14 cellular contexts compared by ENCODE assay signal in genomic region chr6:167689751-167690150, GRCh38.
"Had no signal": no experiment of that assay in that cellular context is flagged by ENCODE, and none has a peak within 500 bp of the region (broad histone marks: within the 10 kb centered on the region; RNA-seq: fewer than 3 reads in every experiment).

No MANE protein-coding gene starts in this region.

- ATAC-seq: activated CD4-positive, alpha-beta T cell treated with anti-CD3 and anti-CD28 coated beads for 36 hours; activated CD8-positive, alpha-beta T cell treated with anti-CD3 and anti-CD28 coated beads, Interleukin-2, amount 10 ng/mL, durations not matched to agents 7 days and 5 days; activated T-helper 17 cell treated with anti-CD3 and anti-CD28 coated beads, Interleukin-2, amount 50 U/mL, for 72 hours; gastrocnemius medialis had no signal

- H3K27me3 ChIP-seq: colonic mucosa, gastrocnemius medialis, hepatocyte, ovary had no signal

- H3K27ac ChIP-seq: colonic mucosa, gastrocnemius medialis, hepatocyte, ovary had no signal

- H3K9me3 ChIP-seq: colonic mucosa, gastrocnemius medialis, ovary had no signal

- H3K36me3 ChIP-seq: colonic mucosa, gastrocnemius medialis, ovary had no signal

- H3K9me3 Mint-ChIP-seq: activated naive CD4-positive, alpha-beta T cell treated with anti-CD3 and anti-CD28 coated beads for 36 hours; activated T-helper 17 cell treated with anti-CD3 and anti-CD28 coated beads, Interleukin-2, amount 50 U/mL, for 72 hours had no signal

- H3K27ac Mint-ChIP-seq: activated CD4-positive, alpha-beta T cell treated with anti-CD3 and anti-CD28 coated beads for 36 hours; activated CD8-positive, alpha-beta T cell treated with anti-CD3 and anti-CD28 coated beads, Interleukin-2, amount 10 ng/mL, durations not matched to agents 7 days and 5 days; activated naive CD4-positive, alpha-beta T cell treated with anti-CD3 and anti-CD28 coated beads for 36 hours; activated T-helper 17 cell treated with anti-CD3 and anti-CD28 coated beads, Interleukin-2, amount 50 U/mL, for 72 hours; type B pancreatic cell had no signal

- H3K4me3 Mint-ChIP-seq: activated CD4-positive, alpha-beta T cell treated with anti-CD3 and anti-CD28 coated beads for 36 hours; activated CD8-positive, alpha-beta T cell treated with anti-CD3 and anti-CD28 coated beads, Interleukin-2, amount 10 ng/mL, durations not matched to agents 7 days and 5 days; activated naive CD4-positive, alpha-beta T cell treated with anti-CD3 and anti-CD28 coated beads for 36 hours; activated T-helper 17 cell treated with anti-CD3 and anti-CD28 coated beads, Interleukin-2, amount 50 U/mL, for 72 hours; type B pancreatic cell had no signal

- H3K4me1 ChIP-seq: colonic mucosa had no signal

- DNase-seq: activated CD4-positive, alpha-beta T cell treated with anti-CD3 and anti-CD28 coated beads for 36 hours; activated CD8-positive, alpha-beta T cell treated with anti-CD3 and anti-CD28 coated beads, Interleukin-2, amount 10 ng/mL, durations not matched to agents 7 days and 5 days; activated naive CD4-positive, alpha-beta T cell treated with anti-CD3 and anti-CD28 coated beads for 36 hours; colonic mucosa; effector CD4-positive, alpha-beta T cell; gastrocnemius medialis; ovary; retina; stimulated activated CD4-positive, alpha-beta T cell treated with anti-CD3 and anti-CD28 coated beads, Interleukin-12 subunit alpha, Interleukin-12 subunit beta, amount 100 ng/mL, for 4 hours; stimulated activated naive CD4-positive, alpha-beta T cell; substantia nigra had no signal

- H3K36me3 Mint-ChIP-seq: type B pancreatic cell had no signal

- H3K4me3 ChIP-seq: colonic mucosa, gastrocnemius medialis, hepatocyte, ovary had no signal

- H3K4me1 Mint-ChIP-seq: activated CD4-positive, alpha-beta T cell treated with anti-CD3 and anti-CD28 coated beads for 36 hours; activated T-helper 17 cell treated with anti-CD3 and anti-CD28 coated beads, Interleukin-2, amount 50 U/mL, for 72 hours had no signal
